Comparison of ENCODE assay signal across 2 cellular contexts in the genomic region with DNA sequence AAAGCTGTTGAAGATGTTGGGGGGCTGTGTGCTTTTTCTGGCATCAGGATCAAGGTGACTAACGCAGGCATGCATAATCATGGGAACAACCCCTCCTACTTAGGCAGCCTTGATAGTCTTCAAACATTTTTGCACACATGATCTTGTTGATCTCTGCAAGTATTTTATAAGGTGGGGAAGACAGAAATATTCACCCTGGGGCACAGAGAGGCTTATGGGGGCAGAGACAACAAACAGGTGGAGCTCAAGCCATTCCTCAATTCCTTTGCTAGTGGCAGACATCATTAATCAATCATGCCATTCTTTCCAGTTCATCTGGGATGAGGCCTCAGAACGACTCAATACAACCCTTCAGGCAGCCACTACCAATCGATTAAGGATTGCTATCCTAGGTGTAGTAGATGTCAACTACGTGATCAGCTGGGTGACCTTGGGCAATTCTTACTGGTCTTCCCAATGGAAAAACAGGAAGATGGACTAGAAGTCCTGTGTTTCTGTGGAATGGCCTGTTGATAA.
A peak's percentile ranks its signal among the peaks of the same experiment; 100 is the strongest.
TF ChIP-seq lines count a peak whose summit lies in the region.

No MANE protein-coding gene starts in this region.

TF ChIP-seq in HepG2, 621 proteins besides CTCF, POLR2A, EP300 and RAD21:
- TF ChIP-seq, protein P1, sequence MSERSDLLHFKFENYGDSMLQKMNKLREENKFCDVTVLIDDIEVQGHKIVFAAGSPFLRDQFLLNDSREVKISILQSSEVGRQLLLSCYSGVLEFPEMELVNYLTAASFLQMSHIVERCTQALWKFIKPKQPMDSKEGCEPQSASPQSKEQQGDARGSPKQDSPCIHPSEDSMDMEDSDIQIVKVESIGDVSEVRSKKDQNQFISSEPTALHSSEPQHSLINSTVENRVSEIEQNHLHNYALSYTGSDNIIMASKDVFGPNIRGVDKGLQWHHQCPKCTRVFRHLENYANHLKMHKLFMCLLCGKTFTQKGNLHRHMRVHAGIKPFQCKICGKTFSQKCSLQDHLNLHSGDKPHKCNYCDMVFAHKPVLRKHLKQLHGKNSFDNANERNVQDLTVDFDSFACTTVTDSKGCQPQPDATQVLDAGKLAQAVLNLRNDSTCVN (CRISPR knock-in tag; IDR thresholded peaks at IDR 0.05; ENCODE audit: borderline replicate concordance) = no peak
- TF ChIP-seq, protein P2, sequence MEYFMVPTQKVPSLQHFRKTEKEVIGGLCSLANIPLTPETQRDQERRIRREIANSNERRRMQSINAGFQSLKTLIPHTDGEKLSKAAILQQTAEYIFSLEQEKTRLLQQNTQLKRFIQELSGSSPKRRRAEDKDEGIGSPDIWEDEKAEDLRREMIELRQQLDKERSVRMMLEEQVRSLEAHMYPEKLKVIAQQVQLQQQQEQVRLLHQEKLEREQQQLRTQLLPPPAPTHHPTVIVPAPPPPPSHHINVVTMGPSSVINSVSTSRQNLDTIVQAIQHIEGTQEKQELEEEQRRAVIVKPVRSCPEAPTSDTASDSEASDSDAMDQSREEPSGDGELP (IDR thresholded peaks at IDR 0.05; ENCODE audit: borderline replicate concordance, low read depth) = peak; percentile 28; the same call in 1 of the 2 replicates
TF ChIP-seq in HepG2: peak in this region for 1.

TF ChIP-seq in K562, 482 proteins besides CTCF, POLR2A, EP300 and RAD21:
- TF ChIP-seq KLF16 (IDR thresholded peaks at IDR 0.05) (no peak), CSDE1 (IDR thresholded peaks at IDR 0.05) (no peak), ZBTB17 (CRISPR knock-in tag; IDR thresholded peaks at IDR 0.05) (peak; percentile 93), CBX3 (IDR thresholded peaks at IDR 0.05; ENCODE audit: borderline replicate concordance in 1 of 2, low read length in 2 of 2) (no peak), CREBBP (IDR thresholded peaks at IDR 0.05; ENCODE audit: low read depth, low read length) (no peak), CTBP1 (IDR thresholded peaks at IDR 0.05; ENCODE audit: borderline replicate concordance) (no peak), ESRRA (IDR thresholded peaks at IDR 0.05; ENCODE audit: borderline replicate concordance, low read depth) (0 out of 2 replicates have a peak, but pooled peaks have one; percentile 16), POU5F1 (IDR thresholded peaks at IDR 0.05; ENCODE audit: borderline replicate concordance, low read depth, low read length, partially characterized antibody) (no peak), TCF3 (CRISPR knock-in tag; IDR thresholded peaks at IDR 0.05) (no peak), SMAD3 (CRISPR knock-in tag; conservative IDR thresholded peaks at IDR 0.05) (no peak)
- TF ChIP-seq, protein P3, sequence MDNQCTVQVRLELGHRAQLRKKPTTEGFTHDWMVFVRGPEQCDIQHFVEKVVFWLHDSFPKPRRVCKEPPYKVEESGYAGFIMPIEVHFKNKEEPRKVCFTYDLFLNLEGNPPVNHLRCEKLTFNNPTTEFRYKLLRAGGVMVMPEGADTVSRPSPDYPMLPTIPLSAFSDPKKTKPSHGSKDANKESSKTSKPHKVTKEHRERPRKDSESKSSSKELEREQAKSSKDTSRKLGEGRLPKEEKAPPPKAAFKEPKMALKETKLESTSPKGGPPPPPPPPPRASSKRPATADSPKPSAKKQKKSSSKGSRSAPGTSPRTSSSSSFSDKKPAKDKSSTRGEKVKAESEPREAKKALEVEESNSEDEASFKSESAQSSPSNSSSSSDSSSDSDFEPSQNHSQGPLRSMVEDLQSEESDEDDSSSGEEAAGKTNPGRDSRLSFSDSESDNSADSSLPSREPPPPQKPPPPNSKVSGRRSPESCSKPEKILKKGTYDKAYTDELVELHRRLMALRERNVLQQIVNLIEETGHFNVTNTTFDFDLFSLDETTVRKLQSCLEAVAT (IDR thresholded peaks at IDR 0.05) = peak in 1 of 2 experiments; percentile 98; a peak in 2 of 4 replicates
- TF ChIP-seq, protein P4, sequence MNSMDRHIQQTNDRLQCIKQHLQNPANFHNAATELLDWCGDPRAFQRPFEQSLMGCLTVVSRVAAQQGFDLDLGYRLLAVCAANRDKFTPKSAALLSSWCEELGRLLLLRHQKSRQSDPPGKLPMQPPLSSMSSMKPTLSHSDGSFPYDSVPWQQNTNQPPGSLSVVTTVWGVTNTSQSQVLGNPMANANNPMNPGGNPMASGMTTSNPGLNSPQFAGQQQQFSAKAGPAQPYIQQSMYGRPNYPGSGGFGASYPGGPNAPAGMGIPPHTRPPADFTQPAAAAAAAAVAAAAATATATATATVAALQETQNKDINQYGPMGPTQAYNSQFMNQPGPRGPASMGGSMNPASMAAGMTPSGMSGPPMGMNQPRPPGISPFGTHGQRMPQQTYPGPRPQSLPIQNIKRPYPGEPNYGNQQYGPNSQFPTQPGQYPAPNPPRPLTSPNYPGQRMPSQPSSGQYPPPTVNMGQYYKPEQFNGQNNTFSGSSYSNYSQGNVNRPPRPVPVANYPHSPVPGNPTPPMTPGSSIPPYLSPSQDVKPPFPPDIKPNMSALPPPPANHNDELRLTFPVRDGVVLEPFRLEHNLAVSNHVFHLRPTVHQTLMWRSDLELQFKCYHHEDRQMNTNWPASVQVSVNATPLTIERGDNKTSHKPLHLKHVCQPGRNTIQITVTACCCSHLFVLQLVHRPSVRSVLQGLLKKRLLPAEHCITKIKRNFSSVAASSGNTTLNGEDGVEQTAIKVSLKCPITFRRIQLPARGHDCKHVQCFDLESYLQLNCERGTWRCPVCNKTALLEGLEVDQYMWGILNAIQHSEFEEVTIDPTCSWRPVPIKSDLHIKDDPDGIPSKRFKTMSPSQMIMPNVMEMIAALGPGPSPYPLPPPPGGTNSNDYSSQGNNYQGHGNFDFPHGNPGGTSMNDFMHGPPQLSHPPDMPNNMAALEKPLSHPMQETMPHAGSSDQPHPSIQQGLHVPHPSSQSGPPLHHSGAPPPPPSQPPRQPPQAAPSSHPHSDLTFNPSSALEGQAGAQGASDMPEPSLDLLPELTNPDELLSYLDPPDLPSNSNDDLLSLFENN (IDR thresholded peaks at IDR 0.05; ENCODE audit: low read depth in 2 of 2, low read length in 2 of 2) = peak in 1 of 2 experiments; percentile 80; a peak in 1 of 4 replicates
- TF ChIP-seq, protein P5, sequence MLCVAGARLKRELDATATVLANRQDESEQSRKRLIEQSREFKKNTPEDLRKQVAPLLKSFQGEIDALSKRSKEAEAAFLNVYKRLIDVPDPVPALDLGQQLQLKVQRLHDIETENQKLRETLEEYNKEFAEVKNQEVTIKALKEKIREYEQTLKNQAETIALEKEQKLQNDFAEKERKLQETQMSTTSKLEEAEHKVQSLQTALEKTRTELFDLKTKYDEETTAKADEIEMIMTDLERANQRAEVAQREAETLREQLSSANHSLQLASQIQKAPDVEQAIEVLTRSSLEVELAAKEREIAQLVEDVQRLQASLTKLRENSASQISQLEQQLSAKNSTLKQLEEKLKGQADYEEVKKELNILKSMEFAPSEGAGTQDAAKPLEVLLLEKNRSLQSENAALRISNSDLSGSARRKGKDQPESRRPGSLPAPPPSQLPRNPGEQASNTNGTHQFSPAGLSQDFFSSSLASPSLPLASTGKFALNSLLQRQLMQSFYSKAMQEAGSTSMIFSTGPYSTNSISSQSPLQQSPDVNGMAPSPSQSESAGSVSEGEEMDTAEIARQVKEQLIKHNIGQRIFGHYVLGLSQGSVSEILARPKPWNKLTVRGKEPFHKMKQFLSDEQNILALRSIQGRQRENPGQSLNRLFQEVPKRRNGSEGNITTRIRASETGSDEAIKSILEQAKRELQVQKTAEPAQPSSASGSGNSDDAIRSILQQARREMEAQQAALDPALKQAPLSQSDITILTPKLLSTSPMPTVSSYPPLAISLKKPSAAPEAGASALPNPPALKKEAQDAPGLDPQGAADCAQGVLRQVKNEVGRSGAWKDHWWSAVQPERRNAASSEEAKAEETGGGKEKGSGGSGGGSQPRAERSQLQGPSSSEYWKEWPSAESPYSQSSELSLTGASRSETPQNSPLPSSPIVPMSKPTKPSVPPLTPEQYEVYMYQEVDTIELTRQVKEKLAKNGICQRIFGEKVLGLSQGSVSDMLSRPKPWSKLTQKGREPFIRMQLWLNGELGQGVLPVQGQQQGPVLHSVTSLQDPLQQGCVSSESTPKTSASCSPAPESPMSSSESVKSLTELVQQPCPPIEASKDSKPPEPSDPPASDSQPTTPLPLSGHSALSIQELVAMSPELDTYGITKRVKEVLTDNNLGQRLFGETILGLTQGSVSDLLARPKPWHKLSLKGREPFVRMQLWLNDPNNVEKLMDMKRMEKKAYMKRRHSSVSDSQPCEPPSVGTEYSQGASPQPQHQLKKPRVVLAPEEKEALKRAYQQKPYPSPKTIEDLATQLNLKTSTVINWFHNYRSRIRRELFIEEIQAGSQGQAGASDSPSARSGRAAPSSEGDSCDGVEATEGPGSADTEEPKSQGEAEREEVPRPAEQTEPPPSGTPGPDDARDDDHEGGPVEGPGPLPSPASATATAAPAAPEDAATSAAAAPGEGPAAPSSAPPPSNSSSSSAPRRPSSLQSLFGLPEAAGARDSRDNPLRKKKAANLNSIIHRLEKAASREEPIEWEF (CRISPR knock-in tag; IDR thresholded peaks at IDR 0.05) = no peak
- TF ChIP-seq, protein P6, sequence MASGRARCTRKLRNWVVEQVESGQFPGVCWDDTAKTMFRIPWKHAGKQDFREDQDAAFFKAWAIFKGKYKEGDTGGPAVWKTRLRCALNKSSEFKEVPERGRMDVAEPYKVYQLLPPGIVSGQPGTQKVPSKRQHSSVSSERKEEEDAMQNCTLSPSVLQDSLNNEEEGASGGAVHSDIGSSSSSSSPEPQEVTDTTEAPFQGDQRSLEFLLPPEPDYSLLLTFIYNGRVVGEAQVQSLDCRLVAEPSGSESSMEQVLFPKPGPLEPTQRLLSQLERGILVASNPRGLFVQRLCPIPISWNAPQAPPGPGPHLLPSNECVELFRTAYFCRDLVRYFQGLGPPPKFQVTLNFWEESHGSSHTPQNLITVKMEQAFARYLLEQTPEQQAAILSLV (tag; IDR thresholded peaks at IDR 0.05) = no peak
